Comparison of ENCODE assay signal across 16 cellular contexts in genomic region chr15:42373274-42373673, GRCh38. TPM values are rescaled to one million over a fixed set of nuclear protein-coding genes. Genes with fewer than 3 reads are reported as not detected.
DNase-seq lines count a peak whose midpoint lies in the region; ATAC-seq and TF ChIP-seq lines count a peak whose summit lies in the region.
"Had no signal": no experiment of that assay in that cellular context is flagged by ENCODE, and none has a peak within 500 bp of the region (broad histone marks: within the 10 kb centered on the region; RNA-seq: fewer than 3 reads in every experiment).

No MANE protein-coding gene starts in this region.

- intact Hi-C loops in Right ventricle myocardium inferior (cut with DNase I) (no loop called here), heart right ventricle (cut with DNase I) (no loop called here)

- ATAC-seq in Right ventricle myocardium inferior = peak; percentile 50
- peak in 6 of 8 donors; percentile 58 to 86 (median 70) for ATAC-seq in heart right ventricle
- ATAC-seq in HG03378 (IDR thresholded peaks at IDR 0.05; ENCODE audit: unreplicated experiment) = no peak
- ATAC-seq in HG02623 (IDR thresholded peaks at IDR 0.05; ENCODE audit: unreplicated experiment) = no peak
- no peak for ATAC-seq in omental fat pad (ENCODE audit: low FRiP score)
- ATAC-seq: PC-3 had no signal

- peaks cover 0 to 4% of the 10 kb centered on the region in 2 donors for H3K9me3 ChIP-seq in right atrium auricular region
- H3K9me3 ChIP-seq in heart right ventricle = peaks cover 0 to 15% (median 0%) of the 10 kb centered on the region in 11 donors
- H3K9me3 ChIP-seq in neural progenitor cell (ENCODE audit: low read depth) = no peaks in the 10 kb centered on the region
- H3K9me3 ChIP-seq in MM.1S (replicated peaks; ENCODE audit: insufficient read depth, low read length) = no peaks in the 10 kb centered on the region

- no peaks in the 10 kb centered on the region for H3K9me2 ChIP-seq in MM.1S (replicated peaks; ENCODE audit: insufficient read depth, low read length)

- no peak overlapping the region for H3K27ac ChIP-seq in right atrium auricular region
- no peak overlapping the region for H3K27ac ChIP-seq in heart right ventricle
- no peak overlapping the region for H3K27ac ChIP-seq in neural progenitor cell
- no peak overlapping the region for H3K27ac ChIP-seq in MM.1S (ENCODE audit: low read length)
- H3K27ac ChIP-seq: C4-2B had no signal

- H3K4me2 ChIP-seq in neural progenitor cell (no peak overlapping the region), MM.1S (ENCODE audit: low read depth, low read length) (no peak overlapping the region)

- 50% methylated on average over 1 of the region's 1 CpG for WGBS in heart right ventricle, 2 donors

- peak; percentile 74 for DNase-seq in Right ventricle myocardium inferior (ENCODE audit: missing footprints)
- no peak for DNase-seq in right atrium auricular region (ENCODE audit: low spot score)
- peak; percentile 75 to 80 for DNase-seq in heart right ventricle
- DNase-seq in neural progenitor cell (ENCODE audit: low spot score) = no peak
- DNase-seq in omental fat pad (ENCODE audit: low spot score) = no peak
- no peak for DNase-seq in MM.1S
- DNase-seq: COR-L47, DMS53, NCI-H1092, NCI-H2227 treated with DMSO at 0.1 percent for 48 hours, NCI-H526 treated with DMSO at 0.1 percent for 48 hours, PC-3 had no signal

- peaks cover 0 to 14% of the 10 kb centered on the region in 2 donors for H3K4me1 ChIP-seq in right atrium auricular region
- H3K4me1 ChIP-seq in heart right ventricle = peaks cover 0 to 16% (median 4%) of the 10 kb centered on the region in 9 donors
- no peaks in the 10 kb centered on the region for H3K4me1 ChIP-seq in neural progenitor cell
- H3K4me1 ChIP-seq in MM.1S (ENCODE audit: low read length) = no peaks in the 10 kb centered on the region
- H3K4me1 ChIP-seq: HAP-1 had no signal

- peak overlapping the region; percentile 82 for H3K27ac Mint-ChIP-seq in neural progenitor cell

- no peaks in the 10 kb centered on the region for H4K20me1 ChIP-seq in neural progenitor cell (ENCODE audit: low read depth)
- H4K20me1 ChIP-seq in MM.1S (ENCODE audit: insufficient read depth, low read length) = no peaks in the 10 kb centered on the region

- H3K36me3 ChIP-seq in right atrium auricular region (no peaks in the 10 kb centered on the region), heart right ventricle (no peaks in the 10 kb centered on the region), neural progenitor cell (no peaks in the 10 kb centered on the region), MM.1S (replicated peaks; ENCODE audit: insufficient read depth, low read length) (no peaks in the 10 kb centered on the region)
- H3K36me3 ChIP-seq: HAP-1 had no signal

- H3K9ac ChIP-seq in neural progenitor cell (no peak overlapping the region), MM.1S (ENCODE audit: low read length) (no peak overlapping the region)

- H3K4me3 ChIP-seq in right atrium auricular region (no peak overlapping the region), heart right ventricle (no peak overlapping the region), neural progenitor cell (no peak overlapping the region), MM.1S (ENCODE audit: low read length) (no peak overlapping the region)
- H3K4me3 ChIP-seq: HAP-1 had no signal

- H3K79me2 ChIP-seq in neural progenitor cell (ENCODE audit: low read depth) (no peaks in the 10 kb centered on the region), MM.1S (ENCODE audit: low read length) (no peaks in the 10 kb centered on the region)

- peaks cover 16% of the 10 kb centered on the region for H3K9me3 Mint-ChIP-seq in neural progenitor cell

- no peaks in the 10 kb centered on the region for H3F3A ChIP-seq in neural progenitor cell (ENCODE audit: low read depth)
- no peaks in the 10 kb centered on the region for H3F3A ChIP-seq in MM.1S (ENCODE audit: insufficient read depth, low read length)

- peaks cover 6% of the 10 kb centered on the region for H3K4me1 Mint-ChIP-seq in neural progenitor cell

- peak overlapping the region; percentile 44 for H3K4me3 Mint-ChIP-seq in neural progenitor cell

- TF ChIP-seq CTCF in right atrium auricular region (IDR thresholded peaks at IDR 0.05) = no peak
- no peak for TF ChIP-seq CTCF in heart right ventricle (IDR thresholded peaks at IDR 0.05)
- no peak for TF ChIP-seq CTCF in neural progenitor cell (IDR thresholded peaks at IDR 0.05)
- no peak for TF ChIP-seq CTCF in omental fat pad (IDR thresholded peaks at IDR 0.05)
- no peak for TF ChIP-seq CTCF in MM.1S (IDR thresholded peaks at IDR 0.05; ENCODE audit: low read length)

- H2AFZ ChIP-seq in neural progenitor cell (replicated peaks) (no peak overlapping the region), MM.1S (ENCODE audit: low read length) (no peak overlapping the region)

- H3K27me3 Mint-ChIP-seq in neural progenitor cell (ENCODE audit: insufficient read depth, low read depth) = peaks cover 3% of the 10 kb centered on the region

- H3K27me3 ChIP-seq in right atrium auricular region = no peaks in the 10 kb centered on the region
- no peaks in the 10 kb centered on the region for H3K27me3 ChIP-seq in heart right ventricle
- H3K27me3 ChIP-seq in neural progenitor cell = no peaks in the 10 kb centered on the region
- no peaks in the 10 kb centered on the region for H3K27me3 ChIP-seq in MM.1S (replicated peaks; ENCODE audit: insufficient read depth, low read length)

- H3K36me3 Mint-ChIP-seq in neural progenitor cell = peaks cover 2% of the 10 kb centered on the region

RNA-seq across cellular contexts. Expression of gene CAPN3, which starts 14.0 kb away (rescaled TPM):
- total RNA-seq in Right ventricle myocardium inferior = 3.4 TPM
- 1 to 10 TPM; 5.3 to 8.6 TPM for total RNA-seq in right atrium auricular region
- total RNA-seq in heart right ventricle = 10 to 100 TPM in 1 of 10 donors, 1 to 10 TPM in 9; 2.6 to 10.6 (median 5.7) TPM
- 10 to 100 TPM in 1 of 2 donors, 1 to 10 TPM in 1; 2.7 to 33.9 TPM for polyA plus RNA-seq in heart right ventricle
- 0.37 TPM in 1 of 2 replicates, not detected in the other for total RNA-seq in neural progenitor cell (ENCODE audit: low replicate concordance)
- total RNA-seq in omental fat pad = 10 to 100 TPM in 2 of 4 donors, 1 to 10 TPM in 2; 7.5 to 25.4 (median 10.4) TPM

Comparison
In these comparisons a context has a peak if more than half of its experiments do, and no peak if none do; other contexts are left out.
1. DNase-seq: peak in Right ventricle myocardium inferior (single experiment) and heart right ventricle (2 of 2); none in right atrium auricular region (single experiment), neural progenitor cell (single experiment), omental fat pad (single experiment) and MM.1S (single experiment).
2. ATAC-seq: peak in Right ventricle myocardium inferior (single experiment) and heart right ventricle (6 of 8); none in HG03378 (single experiment), HG02623 (single experiment) and omental fat pad (single experiment).